ENCODE assay signal across 8 cellular contexts in the genomic region with DNA sequence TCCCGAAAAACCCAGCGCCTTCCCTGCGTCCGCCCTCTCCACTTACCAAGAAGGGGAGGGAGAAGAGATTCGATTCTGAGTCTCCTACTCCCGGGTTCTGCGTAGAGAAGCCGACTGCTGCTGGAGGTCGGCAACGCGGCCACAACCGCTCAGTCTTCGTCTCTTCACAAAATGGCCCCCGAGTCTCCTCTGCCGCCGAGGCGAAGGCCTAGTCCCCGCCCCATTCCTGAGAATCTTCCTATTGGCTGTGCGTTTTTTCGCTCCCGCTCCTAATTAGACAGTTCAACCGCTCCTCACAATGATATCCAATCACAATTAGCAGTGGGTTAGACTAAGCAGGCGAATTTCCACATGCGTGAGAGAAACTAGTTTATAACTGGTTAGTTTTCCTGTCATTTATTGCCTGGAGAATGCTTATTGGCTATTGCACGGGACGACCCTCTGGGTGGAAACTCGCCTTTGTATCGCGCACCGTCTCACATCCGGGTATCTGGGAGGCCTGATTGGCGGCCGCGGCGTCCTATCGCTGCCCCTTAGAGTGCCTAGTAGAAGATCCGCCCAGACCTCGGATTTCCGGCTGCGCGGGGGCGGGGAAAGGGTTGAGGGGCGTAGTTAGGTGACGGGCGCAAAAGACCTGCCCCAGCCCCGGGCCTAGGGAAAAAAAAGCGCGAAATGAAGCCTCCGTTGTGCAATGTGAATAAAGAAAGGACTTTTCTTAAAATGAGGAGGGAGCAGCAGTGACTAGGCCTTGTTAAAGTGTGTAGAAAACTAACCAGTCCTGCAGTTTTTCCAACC. TPM values are rescaled to one million over a fixed set of nuclear protein-coding genes. Genes with fewer than 3 reads are reported as not detected.
DNase-seq lines count a peak whose midpoint lies in the region; ATAC-seq and TF ChIP-seq lines count a peak whose summit lies in the region.

A gene (minus strand): TSS at position 191 of the 795 bp plus-strand sequence. CDS start 35,249 bp downstream, outside the sequence.

- H3K36me3 Mint-ChIP-seq in central memory CD8-positive, alpha-beta T cell (ENCODE audit: insufficient read depth), result peaks cover 52% of the 10 kb centered on the region

- H3K27ac Mint-ChIP-seq in central memory CD8-positive, alpha-beta T cell (ENCODE audit: low read depth), result peak within 1 kb of the TSS; percentile 100

- peak; percentile 94 for ATAC-seq in GM19025 (IDR thresholded peaks at IDR 0.05; ENCODE audit: low read depth, unreplicated experiment)
- ATAC-seq in HG03342 (IDR thresholded peaks at IDR 0.05; ENCODE audit: unreplicated experiment), result peak; percentile 91
- ATAC-seq in central memory CD8-positive, alpha-beta T cell (replicated peaks; ENCODE audit: extremely low read depth, poor library complexity, severe bottlenecking), result peak; percentile 92

- peak in 2 of 3 donors; percentile 90 for TF ChIP-seq POLR2A in spleen (IDR thresholded peaks at IDR 0.05)

- intact Hi-C loops in spleen (cut with DNase I; ENCODE audit: low total_unique reads), result loop anchor here (10.0 kb wide), 1 partner anchor 115 kb away; a partner anchor contains a TSS

- H3K4me1 Mint-ChIP-seq in central memory CD8-positive, alpha-beta T cell, result peaks cover 42% of the 10 kb centered on the region

- no peaks in the 10 kb centered on the region for H3K27me3 Mint-ChIP-seq in central memory CD8-positive, alpha-beta T cell

- no peaks in the 10 kb centered on the region for H3K9me3 Mint-ChIP-seq in central memory CD8-positive, alpha-beta T cell

- H3K36me3 ChIP-seq in spleen, result peaks cover 0 to 38% (median 8%) of the 10 kb centered on the region in 6 donors

- H3K4me3 Mint-ChIP-seq in central memory CD8-positive, alpha-beta T cell, result peak within 1 kb of the TSS; percentile 99

- H3K4me3 ChIP-seq in AG09309 (ENCODE audit: control insufficient read depth, low read depth, low read length) (peak within 1 kb of the TSS; percentile 80), spleen (peak within 1 kb of the TSS; percentile 55 to 88 (median 71))

- 0 to 1% (median 0%) methylated on average over 47 to 49 of the region's 49 CpGs for WGBS in spleen, 5 donors

- TF ChIP-seq CTCF in AG09309 (IDR thresholded peaks at IDR 0.05; ENCODE audit: control insufficient read depth, insufficient read depth, low read depth, low read length, missing control alignments) (no peak), spleen (IDR thresholded peaks at IDR 0.05 in 8 of 11, conservative IDR thresholded peaks at IDR 0.05 in 3 of 11) (peak in 3 of 11 experiments; percentile 8 to 31 (median 27))

- no peaks in the 10 kb centered on the region for H3K27me3 ChIP-seq in spleen (replicated peaks in 1 of 7)

- peak; percentile 100 for DNase-seq in AG09309 (ENCODE audit: low read depth)
- DNase-seq in NCI-H446 (lab: John Stamatoyannopoulos, UW), result peak; percentile 99 to 100
- DNase-seq in activated CD4-positive, CD25-positive, alpha-beta regulatory T cell treated with anti-CD3 and anti-CD28 coated beads, Interleukin-2, amount 50 U/mL, for 16 hours (ENCODE audit: low read depth, low spot score), result peak; percentile 100
- peak; percentile 100 for DNase-seq in central memory CD8-positive, alpha-beta T cell (ENCODE audit: low spot score in 2 of 2)
- DNase-seq in inferior parietal cortex (ENCODE audit: extremely low spot score), result peak; percentile 100
- peak; percentile 100 for DNase-seq in spleen

- no peaks in the 10 kb centered on the region for H3K9me3 ChIP-seq in spleen

- H3K4me1 ChIP-seq in spleen, result peaks cover 23 to 55% (median 48%) of the 10 kb centered on the region in 6 donors

- H3K27ac ChIP-seq in spleen, result peak within 1 kb of the TSS; percentile 93 to 98 (median 96)

RNA-seq across cellular contexts. Expression of the gene that starts here (rescaled TPM):
- 100 to 1,000 TPM; 374 to 648 (median 506) TPM for total RNA-seq in spleen
- 100 to 1,000 TPM; 497 to 824 (median 677) TPM for polyA plus RNA-seq in spleen

Comparison
In these comparisons a context has a peak if more than half of its experiments do, and no peak if none do; other contexts are left out.
1. Peak in every context shown above with its lines: DNase-seq, ATAC-seq, H3K4me3 ChIP-seq and H3K27ac ChIP-seq.